In genomic region chr17:78559749-78560368, GRCh38 we compare ENCODE assay signal across 16 cellular contexts. TPM values are rescaled to one million over a fixed set of nuclear protein-coding genes. Genes with fewer than 3 reads are reported as not detected.
DNase-seq lines count a peak whose midpoint lies in the region; FAIRE-seq and TF ChIP-seq lines count a peak whose summit lies in the region.
"Had no signal": no experiment of that assay in that cellular context is flagged by ENCODE, and none has a peak within 500 bp of the region (broad histone marks: within the 10 kb centered on the region; RNA-seq: fewer than 3 reads in every experiment).

No MANE protein-coding gene starts in this region.

- no peak overlapping the region for H4K5ac ChIP-seq in H9 (ENCODE audit: insufficient read length, low read depth, low read length)

- no peak overlapping the region for H3K4me3 Mint-ChIP-seq in H9
- H3K4me3 Mint-ChIP-seq: CD4-positive, alpha-beta T cell had no signal

- H3K4me2 ChIP-seq in H9 (ENCODE audit: insufficient read depth, insufficient read length, low read length) (no peak overlapping the region), keratinocyte (ENCODE audit: control insufficient read depth, extremely low read depth, insufficient read depth, low read depth, low read length) (no peak overlapping the region)

- H3K4me3 ChIP-seq in keratinocyte (ENCODE audit: control insufficient read depth in 2 of 3, extremely low read depth in 1 of 3, insufficient read depth in 2 of 3, low read depth in 1 of 3, low read length in 3 of 3) (no peak overlapping the region), dorsolateral prefrontal cortex (no peak overlapping the region)

- H2AFZ ChIP-seq in H9 (ENCODE audit: low read length) (no peak overlapping the region), keratinocyte (ENCODE audit: control insufficient read depth, low read length) (no peak overlapping the region)

- H3K9me3 ChIP-seq in H9 (ENCODE audit: control insufficient read depth, low read depth, low read length), result no peaks in the 10 kb centered on the region
- no peaks in the 10 kb centered on the region for H3K9me3 ChIP-seq in keratinocyte (ENCODE audit: control insufficient read depth, low read depth, low read length)

- no peaks in the 10 kb centered on the region for H3K36me3 Mint-ChIP-seq in H9 (ENCODE audit: insufficient read depth in 1 of 3, low read depth in 3 of 3)

- no peak overlapping the region for H3K27ac Mint-ChIP-seq in H9
- H3K27ac Mint-ChIP-seq: CD4-positive, alpha-beta T cell had no signal

- no peak overlapping the region for H2BK120ac ChIP-seq in H9 (ENCODE audit: low read depth, low read length, poor library complexity, severe bottlenecking)

- no peaks in the 10 kb centered on the region for H3K36me3 ChIP-seq in keratinocyte (ENCODE audit: control insufficient read depth in 2 of 2, extremely low read depth in 1 of 2, insufficient read depth in 2 of 2, low read length in 2 of 2)

- peak; percentile 17 for DNase-seq in NCI-H510A treated with DMSO at 0.1 percent for 48 hours (lab: John Stamatoyannopoulos, UW)
- no peak for DNase-seq in NCI-H510A (lab: John Stamatoyannopoulos, UW)
- DNase-seq in H9, result peak; percentile 83
- DNase-seq in UCSD-AML1 (lab: John Stamatoyannopoulos, UW; ENCODE audit: unreplicated experiment), result peak; percentile 22
- DNase-seq in keratinocyte (ENCODE audit: low read depth, low spot score), result no peak
- no peak for DNase-seq in dorsolateral prefrontal cortex
- DNase-seq in kidney tubule cell (ENCODE audit: low spot score), result no peak
- DNase-seq in C1 segment of cervical spinal cord (lab: John Stamatoyannopoulos, UW), result no peak
- DNase-seq: activated CD4-positive, alpha-beta T cell treated with anti-CD3 and anti-CD28 coated beads for 4 hours; GDM1; HCEC 1CT; midbrain; NCI-H226 had no signal

- no peak overlapping the region for H2BK12ac ChIP-seq in H9 (ENCODE audit: insufficient read length, low read depth, low read length)

- no peak overlapping the region for H3K18ac ChIP-seq in H9 (ENCODE audit: insufficient read length, low read depth, low read length)

- H2AK5ac ChIP-seq in H9 (ENCODE audit: insufficient read length, low read length), result no peak overlapping the region

- peaks cover 4% of the 10 kb centered on the region for H3K27me3 Mint-ChIP-seq in H9 (ENCODE audit: low read depth)
- H3K27me3 Mint-ChIP-seq: CD4-positive, alpha-beta T cell had no signal

- H3K79me2 ChIP-seq in H9 (ENCODE audit: insufficient read depth, low read length) (no peaks in the 10 kb centered on the region), keratinocyte (ENCODE audit: control insufficient read depth, insufficient read depth, low read length) (no peaks in the 10 kb centered on the region)

- no peak overlapping the region for H4K8ac ChIP-seq in H9 (replicated peaks; ENCODE audit: insufficient read length, low read depth, low read length)

- no peak overlapping the region for H3K14ac ChIP-seq in H9 (ENCODE audit: insufficient read depth, low read length)

- H3K27ac ChIP-seq in H9 (ENCODE audit: insufficient read length, low read depth, low read length) (no peak overlapping the region), keratinocyte (ENCODE audit: control insufficient read depth, insufficient read depth, low read length) (no peak overlapping the region), dorsolateral prefrontal cortex (no peak overlapping the region)

- no peaks in the 10 kb centered on the region for H3K4me1 Mint-ChIP-seq in H9

- H3K27me3 ChIP-seq in H9 (ENCODE audit: insufficient read depth, low read length) (no peaks in the 10 kb centered on the region), keratinocyte (ENCODE audit: control insufficient read depth, extremely low read depth, insufficient read depth, low read length) (peaks cover 8% of the 10 kb centered on the region), dorsolateral prefrontal cortex (peaks cover 0 to 2% (median 0%) of the 10 kb centered on the region in 45 donors)

- no peaks in the 10 kb centered on the region for H3K9me1 ChIP-seq in keratinocyte (ENCODE audit: control insufficient read depth, extremely low read depth, insufficient read depth, low read length)

- no peak overlapping the region for H2BK15ac ChIP-seq in H9 (ENCODE audit: low read depth, low read length)

- H3K79me1 ChIP-seq in H9 (ENCODE audit: insufficient read depth, low read depth, low read length, poor library complexity, severe bottlenecking), result no peaks in the 10 kb centered on the region

- no peak overlapping the region for H3K4ac ChIP-seq in H9 (ENCODE audit: low read depth, low read length)

- no peak overlapping the region for H3K23ac ChIP-seq in H9 (ENCODE audit: insufficient read length, low read depth, low read length)

- H3K56ac ChIP-seq in H9 (ENCODE audit: insufficient read length, low read depth, low read length), result no peak overlapping the region

- intact Hi-C loops in dorsolateral prefrontal cortex (cut with DNase I), result no loop called here

- no peaks in the 10 kb centered on the region for H3K23me2 ChIP-seq in H9 (ENCODE audit: insufficient read length, low read depth, low read length, poor library complexity, severe bottlenecking)

- H3K9ac ChIP-seq in H9 (ENCODE audit: extremely low read depth, insufficient read length, low read length) (no peak overlapping the region), keratinocyte (ENCODE audit: control insufficient read depth, extremely low read depth, insufficient read depth, low read length) (no peak overlapping the region)

- TF ChIP-seq CTCF in H9 (conservative IDR thresholded peaks at IDR 0.05) (peak; percentile 64), keratinocyte (optimal IDR thresholded peaks at IDR 0.05 in 1 of 3, IDR thresholded peaks at IDR 0.05 in 1 of 3, conservative IDR thresholded peaks at IDR 0.05 in 1 of 3; ENCODE audit: extremely low read depth in 1 of 3, insufficient read depth in 2 of 3, low read length in 3 of 3) (peak in 2 of 3 experiments; percentile 52 to 64), dorsolateral prefrontal cortex (IDR thresholded peaks at IDR 0.05 in 54 of 56, conservative IDR thresholded peaks at IDR 0.05 in 2 of 56; ENCODE audit: low read depth in 1 of 56, partially characterized antibody in 56 of 56) (no peak)

- H3K4me1 ChIP-seq in H9 (ENCODE audit: insufficient read depth, low read length), result no peaks in the 10 kb centered on the region
- H3K4me1 ChIP-seq in keratinocyte (ENCODE audit: control insufficient read depth, extremely low read depth, insufficient read depth, low read length), result peaks cover 20% of the 10 kb centered on the region

- H2BK20ac ChIP-seq in H9 (ENCODE audit: low read depth, low read length, poor library complexity, severe bottlenecking), result no peak overlapping the region

- WGBS in H9 (ENCODE audit: extremely low coverage, insufficient read length, low lambda C conversion rate), result no CpG with 5 or more reads among the region's 17 CpGs

- no peaks in the 10 kb centered on the region for H4K20me1 ChIP-seq in H9 (ENCODE audit: control insufficient read depth, insufficient read depth, insufficient read length)
- H4K20me1 ChIP-seq in keratinocyte (ENCODE audit: control insufficient read depth, extremely low read depth, insufficient read depth, low read length), result no peaks in the 10 kb centered on the region

- no peaks in the 10 kb centered on the region for H3K9me3 Mint-ChIP-seq in H9
- H3K9me3 Mint-ChIP-seq: CD4-positive, alpha-beta T cell had no signal

- no peak overlapping the region for H4K91ac ChIP-seq in H9 (ENCODE audit: insufficient read length, low read depth, low read length)

- no peak for FAIRE-seq in keratinocyte (lab: Jason Lieb, UNC)
- FAIRE-seq: astrocyte, RCC 7860 had no signal

- H3T11ph ChIP-seq in H9 (ENCODE audit: low read length), result no peak overlapping the region

- no peak overlapping the region for H2BK5ac ChIP-seq in H9 (ENCODE audit: insufficient read length, low read length)

- dilution Hi-C loops in keratinocyte (cut with MboI; ENCODE audit: extremely low pct_ligation_motif_present, low sequenced_read_pairs), result no loop called here

RNA-seq across cellular contexts. Expression of gene DNAH17, which starts 17.3 kb away (rescaled TPM):
- total RNA-seq in H9 (2021) (0.13 and 0.33 TPM in 2 replicates), dorsolateral prefrontal cortex (10 to 100 TPM in 89 of 120 experiments, 1 to 10 TPM in 31; 1.1 to 86.9 (median 16.6) TPM)
- polyA plus RNA-seq in keratinocyte, result 0.16 to 0.46 TPM (median 0.31 TPM) in 3 replicates
- 0.56 TPM for polyA plus RNA-seq in keratinocyte (2011; ENCODE audit: low read depth)
- polyA plus RNA-seq in keratinocyte (2011; cell fraction: cytosol; rRNA removed), result 0.05 and 0.27 TPM in 2 replicates
- polyA plus RNA-seq in keratinocyte (2011; cell fraction: nucleus; rRNA removed), result 0.66 and 0.73 TPM in 2 replicates
- polyA plus RNA-seq in keratinocyte (2012; ENCODE audit: low replicate concordance), result 0.63 and 1.1 TPM in 2 replicates
- 0.36 to 0.99 TPM (median 0.39 TPM) in 3 replicates for polyA minus RNA-seq in keratinocyte
- not detected for polyA minus RNA-seq in keratinocyte (2011; cell fraction: cytosol; rRNA and poly(A)+ RNA removed)
- 0.42 and 1.7 TPM in 2 replicates for polyA minus RNA-seq in keratinocyte (2011; cell fraction: nucleus; rRNA and poly(A)+ RNA removed)

Comparison
In these comparisons a context has a peak if more than half of its experiments do, and no peak if none do; other contexts are left out.
1. DNase-seq: peak in NCI-H510A treated with DMSO at 0.1 percent for 48 hours (single experiment), H9 (single experiment) and UCSD-AML1 (single experiment); none in NCI-H510A (single experiment), keratinocyte (single experiment), dorsolateral prefrontal cortex (0 of 10), kidney tubule cell (single experiment) and C1 segment of cervical spinal cord (0 of 14).
2. CTCF ChIP-seq: peak in H9 (single experiment) and keratinocyte (2 of 3); none in dorsolateral prefrontal cortex (0 of 56).